ENCODE assay signal across 8 cellular contexts in the genomic region with DNA sequence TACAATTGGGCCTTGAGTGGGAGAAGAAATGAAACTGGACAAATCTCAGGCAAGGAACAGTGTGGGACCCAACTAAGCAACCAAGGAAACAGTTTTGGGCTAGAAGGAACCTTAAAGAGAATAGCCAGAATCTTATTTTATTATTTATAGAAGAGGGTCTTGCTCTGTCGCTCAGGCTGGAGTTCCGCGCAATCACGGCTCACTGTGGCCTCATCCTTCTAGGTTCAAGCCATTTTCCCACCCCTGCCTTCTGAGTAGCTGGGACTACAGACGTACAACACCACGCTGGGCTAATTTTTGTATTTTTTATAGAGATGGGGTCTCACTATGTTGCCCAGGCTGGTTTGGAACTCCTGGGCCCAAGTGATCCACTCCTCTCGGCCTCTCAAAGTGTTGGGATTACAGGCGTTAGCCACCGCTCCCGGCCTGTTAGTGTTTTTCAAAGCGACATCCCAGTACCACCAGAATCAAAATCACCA. TPM values are rescaled to one million over a fixed set of nuclear protein-coding genes. Genes with fewer than 3 reads are reported as not detected.
DNase-seq lines count a peak whose midpoint lies in the region; ATAC-seq, FAIRE-seq and TF ChIP-seq lines count a peak whose summit lies in the region.

No MANE protein-coding gene starts in this region.

- intact Hi-C loops in Panc1 (cut with micrococcal nuclease; ENCODE audit: unreplicated experiment) = no loop called here

- peak overlapping the region; percentile 83 to 95 (median 88) for H3K4me3 Mint-ChIP-seq in CD8-positive, alpha-beta memory T cell

- no peak overlapping the region for H3K23ac ChIP-seq in H1 (ENCODE audit: insufficient read length)

- TF ChIP-seq EP300 in H1 (IDR thresholded peaks at IDR 0.05; ENCODE audit: borderline replicate concordance in 1 of 2, low read depth in 2 of 2, low read length in 2 of 2) = no peak

- peaks cover 3 to 21% of the 10 kb centered on the region in 2 experiments for H3K79me2 ChIP-seq in H1 (ENCODE audit: control insufficient read depth in 1 of 2, insufficient read depth in 2 of 2, low read length in 2 of 2)
- peaks cover 7% of the 10 kb centered on the region for H3K79me2 ChIP-seq in parathyroid adenoma

- no peak overlapping the region for H3K9ac ChIP-seq in H1 (replicated peaks in 1 of 4; ENCODE audit: extremely low read depth in 1 of 4, low read depth in 3 of 4, low read length in 3 of 4)
- no peak overlapping the region for H3K9ac ChIP-seq in parathyroid adenoma

- no peaks in the 10 kb centered on the region for H3K27me3 Mint-ChIP-seq in CD8-positive, alpha-beta memory T cell

- H3K9me3 Mint-ChIP-seq in CD8-positive, alpha-beta memory T cell = no peaks in the 10 kb centered on the region

- no peak for FAIRE-seq in H1 (lab: Jason Lieb, UNC)

- peak overlapping the region; percentile 57 for H3K27ac ChIP-seq in CD8-positive, alpha-beta memory T cell (ENCODE audit: low read depth, low read length)
- H3K27ac ChIP-seq in Panc1 (ENCODE audit: low read length) (peak overlapping the region; percentile 94), H1 (ENCODE audit: low read depth, low read length) (no peak overlapping the region), parathyroid adenoma (no peak overlapping the region)

- in situ Hi-C loops in Panc1 (cut with HindIII; ENCODE audit: low pct_unique_long_range_greater_than_20kb, low sequenced_read_pairs) = no loop called here

- H2AFZ ChIP-seq in H1 (ENCODE audit: low read length) (no peak overlapping the region), parathyroid adenoma (peak overlapping the region; percentile 39)

- no peak overlapping the region for H2BK15ac ChIP-seq in H1 (ENCODE audit: low read length)

- H3K36me3 ChIP-seq in CD8-positive, alpha-beta memory T cell (ENCODE audit: insufficient read depth, low read length) = no peaks in the 10 kb centered on the region
- H3K36me3 ChIP-seq in Panc1 (ENCODE audit: control insufficient read depth, insufficient read depth, low read length) (peaks cover 3% of the 10 kb centered on the region), H1 (ENCODE audit: control insufficient read depth in 2 of 4, insufficient read depth in 4 of 4, low read length in 3 of 4) (peaks cover 0 to 5% (median 0%) of the 10 kb centered on the region in 4 experiments; a peak in 1 of 8 replicates), parathyroid adenoma (ENCODE audit: control insufficient read depth, insufficient read depth, low read length) (no peaks in the 10 kb centered on the region)

- peak overlapping the region in 1 of 2 experiments; percentile 64; a peak in 2 of 4 replicates for H3K4me2 ChIP-seq in H1 (ENCODE audit: insufficient read depth in 1 of 2, low read depth in 2 of 2, low read length in 2 of 2)
- peak overlapping the region; percentile 36 for H3K4me2 ChIP-seq in parathyroid adenoma (ENCODE audit: low read length)

- H2BK5ac ChIP-seq in H1 (ENCODE audit: low read depth, low read length) = no peak overlapping the region

- no peak overlapping the region for H2BK12ac ChIP-seq in H1 (ENCODE audit: low read depth, low read length)

- H2BK120ac ChIP-seq in H1 (replicated peaks; ENCODE audit: low read depth, low read length) = no peak overlapping the region

- no peak overlapping the region for H3K4ac ChIP-seq in H1 (replicated peaks; ENCODE audit: insufficient read length, low read depth, low read length)

- peak overlapping the region; percentile 76 for H3K4me3 ChIP-seq in CD8-positive, alpha-beta memory T cell (ENCODE audit: low read length)
- H3K4me3 ChIP-seq in Panc1 (ENCODE audit: low read depth in 2 of 2, low read length in 2 of 2) (peak overlapping the region in 1 of 2 experiments; percentile 83; a peak in 2 of 4 replicates), H1 (ENCODE audit: extremely low read depth in 1 of 4, insufficient read depth in 2 of 4, low read depth in 3 of 4, low read length in 4 of 4) (peak overlapping the region in 1 of 4 experiments; percentile 82; a peak in 2 of 8 replicates), parathyroid adenoma (ENCODE audit: low read depth, low read length) (no peak overlapping the region)

- CTCF ChIA-PET in CD8-positive, alpha-beta memory T cell (lab: Charles Lee) = no interaction called here
- CTCF ChIA-PET in Panc1 (lab: Charles Lee) = no interaction called here
- CTCF ChIA-PET in H1 (lab: Charles Lee; ENCODE audit: partially characterized antibody) = no interaction called here

- H3K79me1 ChIP-seq in H1 (ENCODE audit: low read depth, low read length) = no peaks in the 10 kb centered on the region

- peaks cover 55% of the 10 kb centered on the region for H3K4me1 ChIP-seq in CD8-positive, alpha-beta memory T cell (ENCODE audit: insufficient read depth, low read length)
- H3K4me1 ChIP-seq in Panc1 (ENCODE audit: control insufficient read depth, insufficient read depth, low read length) = peaks cover 14% of the 10 kb centered on the region
- peaks cover 0 to 4% (median 2%) of the 10 kb centered on the region in 4 experiments; a peak in 4 of 7 replicates for H3K4me1 ChIP-seq in H1 (replicated peaks in 1 of 4; ENCODE audit: control insufficient read depth in 3 of 4, insufficient read depth in 4 of 4, low read length in 3 of 4)
- no peaks in the 10 kb centered on the region for H3K4me1 ChIP-seq in parathyroid adenoma

- no peak for ATAC-seq in Panc1
- ATAC-seq in GM21786 (IDR thresholded peaks at IDR 0.05; ENCODE audit: unreplicated experiment) = no peak
- ATAC-seq in activated CD4-positive, CD25-positive, alpha-beta regulatory T cell treated with anti-CD3 and anti-CD28 coated beads, Interleukin-2, amount 50 U/mL, for 24 hours = no peak

- no peak overlapping the region for H4K5ac ChIP-seq in H1 (ENCODE audit: insufficient read length, low read depth, low read length)

- peak overlapping the region; percentile 66; the same call in 1 of the 2 replicates for H4K8ac ChIP-seq in H1 (ENCODE audit: extremely low read depth, insufficient read depth, low read length)

- no peaks in the 10 kb centered on the region for H3K23me2 ChIP-seq in H1 (ENCODE audit: low read depth, low read length)

- no peak overlapping the region for H2BK20ac ChIP-seq in H1 (ENCODE audit: low read length)

- no peaks in the 10 kb centered on the region for H3K27me3 ChIP-seq in CD8-positive, alpha-beta memory T cell (ENCODE audit: insufficient read depth, low read length, poor library complexity, severe bottlenecking)
- H3K27me3 ChIP-seq in Panc1 (ENCODE audit: control insufficient read depth, insufficient read depth, low read length) = no peaks in the 10 kb centered on the region
- H3K27me3 ChIP-seq in H1 (replicated peaks in 1 of 4; ENCODE audit: control insufficient read depth in 3 of 4, extremely low read depth in 1 of 4, insufficient read depth in 3 of 4, low read length in 3 of 4) = peaks cover 0 to 16% (median 4%) of the 10 kb centered on the region in 4 experiments; a peak in 4 of 7 replicates
- H3K27me3 ChIP-seq in parathyroid adenoma (ENCODE audit: control insufficient read depth, insufficient read depth, low read length) = no peaks in the 10 kb centered on the region

- no peak overlapping the region for H3K14ac ChIP-seq in H1 (ENCODE audit: insufficient read length)

- BruUV-seq in Panc1 (replicated peaks; lab: Mats Ljungman, UMichigan) = no TSS peak

- POLR2A ChIA-PET in CD8-positive, alpha-beta memory T cell (lab: Charles Lee) = no interaction called here
- POLR2A ChIA-PET in Panc1 (lab: Charles Lee) = no interaction called here
- POLR2A ChIA-PET in H1 (lab: Charles Lee; ENCODE audit: partially characterized antibody) = interaction anchor here (0.6 to 1.4 kb wide), 2 partner anchors 35 to 343 kb away, joined by 4 to 5 read pairs; no protein-coding TSS in a partner anchor

- DNase-seq in CD8-positive, alpha-beta memory T cell = no peak
- DNase-seq in Panc1 (ENCODE audit: low read depth, low spot score) = no peak
- DNase-seq in H1 (ENCODE audit: low read depth in 1 of 2, low spot score in 2 of 2) = no peak
- no peak for DNase-seq in activated gamma-delta T cell treated with Interleukin-2 at 50 U/mL for 16 hours
- DNase-seq in DMS 273 treated with DMSO at 0.1 percent for 48 hours (lab: John Stamatoyannopoulos, UW) = no peak

- H3K9me3 ChIP-seq in CD8-positive, alpha-beta memory T cell (ENCODE audit: low read length) = no peaks in the 10 kb centered on the region
- no peaks in the 10 kb centered on the region for H3K9me3 ChIP-seq in Panc1 (ENCODE audit: control insufficient read depth, insufficient read depth, low read depth, low read length)
- peaks cover 0 to 3% of the 10 kb centered on the region in 2 experiments; a peak in 2 of 4 replicates for H3K9me3 ChIP-seq in H1 (ENCODE audit: insufficient read depth in 2 of 2, low read depth in 1 of 2, low read length in 1 of 2)
- no peaks in the 10 kb centered on the region for H3K9me3 ChIP-seq in parathyroid adenoma (ENCODE audit: control insufficient read depth, low read length)

- no peak overlapping the region for H3K56ac ChIP-seq in H1 (replicated peaks; ENCODE audit: insufficient read length, low read depth, low read length)

- no peak overlapping the region; the same call in 1 of the 2 replicates for H3K18ac ChIP-seq in H1 (ENCODE audit: extremely low read depth, low read length)

- WGBS in H1 (ENCODE audit: extremely low coverage in 1 of 2, insufficient coverage in 1 of 2, insufficient read length in 1 of 2, insufficient replicate concordance in 2 of 2, low coverage in 1 of 2, low lambda C conversion rate in 2 of 2, missing lambda C conversion rate in 1 of 2), 2 experiments = 96% methylated on average over 11 of the region's 11 CpGs; no CpG with 5 or more reads in 1 of the 2 experiments

- H3K4me1 Mint-ChIP-seq in CD8-positive, alpha-beta memory T cell = peaks cover 46 to 75% (median 59%) of the 10 kb centered on the region in 3 donors

- TF ChIP-seq CTCF in Panc1 (IDR thresholded peaks at IDR 0.05) (no peak), H1 (IDR thresholded peaks at IDR 0.05; ENCODE audit: control extremely low read depth in 1 of 3, insufficient read depth in 1 of 3, low read depth in 1 of 3, low read length in 3 of 3) (no peak), parathyroid adenoma (IDR thresholded peaks at IDR 0.05) (no peak)

- no peak for TF ChIP-seq POLR2A in H1 (IDR thresholded peaks at IDR 0.05; ENCODE audit: control extremely low read depth in 1 of 2, low read depth in 2 of 2, low read length in 2 of 2)

- peak overlapping the region; percentile 90 to 99 (median 93) for H3K27ac Mint-ChIP-seq in CD8-positive, alpha-beta memory T cell

- TF ChIP-seq RAD21 in H1 (IDR thresholded peaks at IDR 0.05 in 1 of 2, conservative IDR thresholded peaks at IDR 0.05 in 1 of 2; ENCODE audit: low read depth in 2 of 2, low read length in 2 of 2) = no peak

- H3K36me3 Mint-ChIP-seq in CD8-positive, alpha-beta memory T cell = peaks cover 0 to 20% (median 2%) of the 10 kb centered on the region in 3 donors

- H2AK5ac ChIP-seq in H1 (ENCODE audit: low read depth, low read length) = no peak overlapping the region

- no peak overlapping the region for H4K91ac ChIP-seq in H1 (replicated peaks; ENCODE audit: insufficient read length, low read length)

- H4K20me1 ChIP-seq in H1 (replicated peaks in 1 of 2; ENCODE audit: control insufficient read depth in 1 of 2, insufficient read depth in 2 of 2, low read length in 2 of 2) = no peaks in the 10 kb centered on the region

RNA-seq across cellular contexts. Expression of a gene that starts 0.7 kb away (rescaled TPM):
- 10 to 100 TPM; 71.4 to 75.6 TPM for total RNA-seq in CD8-positive, alpha-beta memory T cell
- polyA plus RNA-seq in CD8-positive, alpha-beta memory T cell = 7.5 TPM
- 40.0 TPM for total RNA-seq in Panc1 (2021; ENCODE audit: unreplicated experiment)
- polyA plus RNA-seq in Panc1 (2012; ENCODE audit: insufficient read length) = 11.6 TPM
- total RNA-seq in H1 (2021; fragmentation: NEBNext Ultra II Directional; extraction: Animal tissue kit (Norgen Biotek cat#: 25700)) = 18.9 and 19.6 TPM in 2 replicates
- polyA plus RNA-seq in H1 (2011; rRNA removed) = 2.7 and 4.1 TPM in 2 replicates
- 5.2 TPM for polyA plus RNA-seq in H1 (2011; cell fraction: cytosol; rRNA removed)
- polyA plus RNA-seq in H1 (2011; cell fraction: nucleus; rRNA removed) = 3.1 TPM
- 8.7 to 14.6 TPM (median 10.9 TPM) in 4 replicates for polyA plus RNA-seq in H1 (2012, experiment 1 of 2)
- 2.6 TPM for polyA plus RNA-seq in H1 (2012, experiment 2 of 2)
- polyA plus RNA-seq in H1 (2013, experiment 1 of 2) = 19.2 TPM
- polyA plus RNA-seq in H1 (2013, experiment 2 of 2) = 18.9 TPM
- 12.4 and 16.2 TPM in 2 replicates for polyA minus RNA-seq in H1 (2011; rRNA and poly(A)+ RNA removed)
- polyA minus RNA-seq in H1 (2011; cell fraction: cytosol; rRNA and poly(A)+ RNA removed) = 6.6 TPM
- polyA minus RNA-seq in H1 (2011; cell fraction: nucleus; rRNA and poly(A)+ RNA removed) = 8.4 TPM

RNA-seq across cellular contexts. Expression of a gene that starts 1.6 kb away (rescaled TPM):
- 10 to 100 TPM; 49.8 to 50.1 TPM for total RNA-seq in CD8-positive, alpha-beta memory T cell
- polyA plus RNA-seq in CD8-positive, alpha-beta memory T cell = 16.8 TPM
- total RNA-seq in Panc1 (2021; ENCODE audit: unreplicated experiment) = 29.7 TPM
- polyA plus RNA-seq in Panc1 (2012; ENCODE audit: insufficient read length) = 29.2 TPM
- total RNA-seq in H1 (2021; fragmentation: NEBNext Ultra II Directional; extraction: Animal tissue kit (Norgen Biotek cat#: 25700)) = 36.6 and 36.7 TPM in 2 replicates
- 11.0 and 23.6 TPM in 2 replicates for polyA plus RNA-seq in H1 (2011; rRNA removed)
- 26.8 TPM for polyA plus RNA-seq in H1 (2011; cell fraction: cytosol; rRNA removed)
- polyA plus RNA-seq in H1 (2011; cell fraction: nucleus; rRNA removed) = 8.9 TPM
- polyA plus RNA-seq in H1 (2012, experiment 1 of 2) = 40.7 to 49.0 TPM (median 42.9 TPM) in 4 replicates
- 6.1 TPM for polyA plus RNA-seq in H1 (2012, experiment 2 of 2)
- 32.2 TPM for polyA plus RNA-seq in H1 (2013, experiment 1 of 2)
- 30.8 TPM for polyA plus RNA-seq in H1 (2013, experiment 2 of 2)
- polyA minus RNA-seq in H1 (2011; rRNA and poly(A)+ RNA removed) = 16.4 and 23.3 TPM in 2 replicates
- 10.3 TPM for polyA minus RNA-seq in H1 (2011; cell fraction: cytosol; rRNA and poly(A)+ RNA removed)
- 8.8 TPM for polyA minus RNA-seq in H1 (2011; cell fraction: nucleus; rRNA and poly(A)+ RNA removed)

RNA-seq across cellular contexts. Expression of a gene that starts 25.7 kb away (rescaled TPM):
- total RNA-seq in CD8-positive, alpha-beta memory T cell = 10 to 100 TPM; 28.5 to 32.7 TPM
- 11.9 TPM for polyA plus RNA-seq in CD8-positive, alpha-beta memory T cell
- 24.8 TPM for total RNA-seq in Panc1 (2021; ENCODE audit: unreplicated experiment)
- 278 TPM for polyA plus RNA-seq in Panc1 (2012; ENCODE audit: insufficient read length)
- 9.9 and 17.6 TPM in 2 replicates for total RNA-seq in H1 (2021; fragmentation: NEBNext Ultra II Directional; extraction: Animal tissue kit (Norgen Biotek cat#: 25700))
- 5.0 and 5.4 TPM in 2 replicates for polyA plus RNA-seq in H1 (2011; rRNA removed)
- 7.6 TPM for polyA plus RNA-seq in H1 (2011; cell fraction: cytosol; rRNA removed)
- polyA plus RNA-seq in H1 (2011; cell fraction: nucleus; rRNA removed) = 11.4 TPM
- 5.7 to 13.5 TPM (median 7.3 TPM) in 4 replicates for polyA plus RNA-seq in H1 (2012, experiment 1 of 2)
- 2.6 TPM for polyA plus RNA-seq in H1 (2012, experiment 2 of 2)
- 191 TPM for polyA plus RNA-seq in H1 (2013, experiment 1 of 2)
- 216 TPM for polyA plus RNA-seq in H1 (2013, experiment 2 of 2)
- 4.3 and 6.2 TPM in 2 replicates for polyA minus RNA-seq in H1 (2011; rRNA and poly(A)+ RNA removed)
- polyA minus RNA-seq in H1 (2011; cell fraction: cytosol; rRNA and poly(A)+ RNA removed) = 21.1 TPM
- 17.1 TPM for polyA minus RNA-seq in H1 (2011; cell fraction: nucleus; rRNA and poly(A)+ RNA removed)

RNA-seq across cellular contexts. Expression of a gene that starts 26.0 kb away (rescaled TPM):
- total RNA-seq in CD8-positive, alpha-beta memory T cell = under 1 TPM; 0.20 to 0.26 TPM
- polyA plus RNA-seq in CD8-positive, alpha-beta memory T cell = 2.2 TPM
- not detected for total RNA-seq in Panc1 (2021; ENCODE audit: unreplicated experiment)
- 0.18 TPM for polyA plus RNA-seq in Panc1 (2012; ENCODE audit: insufficient read length)
- total RNA-seq in H1 (2021; fragmentation: NEBNext Ultra II Directional; extraction: Animal tissue kit (Norgen Biotek cat#: 25700)) = not detected in 2 replicates
- polyA plus RNA-seq in H1 (2011; rRNA removed) = 0.08 and 0.14 TPM in 2 replicates
- 0.16 TPM for polyA plus RNA-seq in H1 (2011; cell fraction: cytosol; rRNA removed)
- 0.11 TPM for polyA plus RNA-seq in H1 (2011; cell fraction: nucleus; rRNA removed)
- polyA plus RNA-seq in H1 (2012, experiment 1 of 2) = not detected in 4 replicates
- 0.91 TPM for polyA plus RNA-seq in H1 (2012, experiment 2 of 2)
- polyA plus RNA-seq in H1 (2013, experiment 1 of 2) = 0.08 TPM
- polyA plus RNA-seq in H1 (2013, experiment 2 of 2) = 0.06 TPM
- 0.06 TPM in 1 of 2 replicates, not detected in the other for polyA minus RNA-seq in H1 (2011; rRNA and poly(A)+ RNA removed)
- not detected for polyA minus RNA-seq in H1 (2011; cell fraction: cytosol; rRNA and poly(A)+ RNA removed)
- polyA minus RNA-seq in H1 (2011; cell fraction: nucleus; rRNA and poly(A)+ RNA removed) = not detected

RNA-seq across cellular contexts. Expression of a gene that starts 33.9 kb away (rescaled TPM):
- 100 to 1,000 TPM; 624 to 632 TPM for total RNA-seq in CD8-positive, alpha-beta memory T cell
- 1,932 TPM for polyA plus RNA-seq in CD8-positive, alpha-beta memory T cell
- 1,303 TPM for total RNA-seq in Panc1 (2021; ENCODE audit: unreplicated experiment)
- polyA plus RNA-seq in Panc1 (2012; ENCODE audit: insufficient read length) = 1,997 TPM
- 655 and 672 TPM in 2 replicates for total RNA-seq in H1 (2021; fragmentation: NEBNext Ultra II Directional; extraction: Animal tissue kit (Norgen Biotek cat#: 25700))
- polyA plus RNA-seq in H1 (2011; rRNA removed) = 999 and 1,376 TPM in 2 replicates
- 1,174 TPM for polyA plus RNA-seq in H1 (2011; cell fraction: cytosol; rRNA removed)
- polyA plus RNA-seq in H1 (2011; cell fraction: nucleus; rRNA removed) = 1,118 TPM
- polyA plus RNA-seq in H1 (2012, experiment 1 of 2) = 775 to 1,254 TPM (median 901 TPM) in 4 replicates
- 2,658 TPM for polyA plus RNA-seq in H1 (2012, experiment 2 of 2)
- 1,567 TPM for polyA plus RNA-seq in H1 (2013, experiment 1 of 2)
- 1,462 TPM for polyA plus RNA-seq in H1 (2013, experiment 2 of 2)
- polyA minus RNA-seq in H1 (2011; rRNA and poly(A)+ RNA removed) = 150 and 259 TPM in 2 replicates
- 192 TPM for polyA minus RNA-seq in H1 (2011; cell fraction: cytosol; rRNA and poly(A)+ RNA removed)
- 219 TPM for polyA minus RNA-seq in H1 (2011; cell fraction: nucleus; rRNA and poly(A)+ RNA removed)

Comparison
In these comparisons a context has a peak if more than half of its experiments do, and no peak if none do; other contexts are left out.
1. H3K27ac ChIP-seq: peak in CD8-positive, alpha-beta memory T cell (single experiment) and Panc1 (single experiment); none in H1 (single experiment) and parathyroid adenoma (single experiment).